8 cellular contexts compared by ENCODE assay signal in the genomic region with DNA sequence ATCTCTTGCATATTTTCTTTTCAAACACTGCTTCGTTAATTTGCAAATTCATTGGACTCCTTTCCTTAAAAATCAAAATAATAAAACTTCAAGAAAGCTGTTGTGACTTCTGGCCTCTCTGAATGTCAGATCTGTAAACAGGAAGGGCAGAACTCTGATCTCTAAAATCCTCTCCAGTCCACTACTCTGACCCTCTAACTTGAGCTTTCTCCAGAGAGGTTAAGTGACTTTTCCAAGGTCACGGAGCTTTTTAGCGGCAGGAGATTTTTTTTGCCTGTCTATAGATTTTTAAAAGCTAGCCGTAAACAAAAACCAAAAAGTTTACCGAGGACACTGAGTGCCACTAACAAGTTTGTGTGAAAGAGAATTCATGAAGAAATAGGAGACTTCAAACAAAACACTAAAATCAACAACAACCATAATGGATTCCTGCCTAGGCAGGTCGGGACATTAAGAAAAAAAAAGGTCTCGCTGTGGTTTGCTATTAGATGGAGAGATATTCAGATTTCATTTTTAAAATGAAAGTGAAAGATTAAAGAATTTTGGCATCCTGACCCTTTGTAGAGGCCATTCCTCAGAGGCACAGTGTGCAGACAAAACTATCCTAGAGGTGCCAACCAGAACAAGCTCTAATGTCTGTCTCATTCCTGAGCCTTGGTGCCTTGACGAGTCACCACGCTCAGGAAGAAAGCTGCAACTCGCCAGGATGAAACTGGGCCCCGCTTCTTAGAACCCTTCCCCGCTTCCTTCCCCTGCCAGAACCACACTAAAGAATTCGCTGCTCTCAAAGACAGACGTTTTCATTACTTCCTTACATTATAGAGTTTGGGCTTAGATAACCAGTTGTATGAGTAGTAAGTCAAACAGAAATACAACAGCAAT.
DNase-seq lines count a peak whose midpoint lies in the region; ATAC-seq and TF ChIP-seq lines count a peak whose summit lies in the region.

No MANE protein-coding gene starts in this region.

- intact Hi-C loops in mammary epithelial cell (cut with micrococcal nuclease), result no loop called here
- intact Hi-C loops in aorta (cut with DNase I), result loop anchor here in 1 of 2 donors (2.0 kb wide), 1 partner anchor 17 kb away; no protein-coding TSS in a partner anchor

- no peak for TF ChIP-seq CTCF in mammary epithelial cell (conservative IDR thresholded peaks at IDR 0.05 in 1 of 2, IDR thresholded peaks at IDR 0.05 in 1 of 2; ENCODE audit: extremely low read depth in 1 of 2, insufficient read depth in 1 of 2, low read depth in 1 of 2, low read length in 2 of 2)
- TF ChIP-seq CTCF in lung (IDR thresholded peaks at IDR 0.05; ENCODE audit: control extremely low read depth, extremely low read depth), result no peak

- H3K9ac ChIP-seq in NT2/D1 (ENCODE audit: insufficient read length, low read depth), result peak overlapping the region; percentile 80
- H3K9ac ChIP-seq in mammary epithelial cell (ENCODE audit: insufficient read depth, low read length), result peak overlapping the region; percentile 89

- DNase-seq in Daoy (ENCODE audit: low read depth), result peak; percentile 63
- DNase-seq in NT2/D1 (ENCODE audit: low read depth, low spot score), result no peak
- peak; percentile 46 for DNase-seq in mammary epithelial cell
- no peak for DNase-seq in lung (ENCODE audit: low spot score)
- DNase-seq in aorta, result no peak
- no peak for DNase-seq in NCI-H2227 (lab: John Stamatoyannopoulos, UW; ENCODE audit: unreplicated experiment)
- no peak for DNase-seq in NCI-H345 treated with DMSO at 0.1 percent for 48 hours (lab: John Stamatoyannopoulos, UW; ENCODE audit: unreplicated experiment)

- peaks cover 3% of the 10 kb centered on the region for H3K79me2 ChIP-seq in mammary epithelial cell (ENCODE audit: insufficient read depth, low read length)

- H3K27ac ChIP-seq in mammary epithelial cell (ENCODE audit: insufficient read depth, low read depth, low read length) (peak overlapping the region; percentile 99), lung (ENCODE audit: low read depth in 1 of 2, low read length in 1 of 2) (peak overlapping the region; percentile 79 to 98), aorta (ENCODE audit: low read depth in 1 of 2, low read length in 2 of 2) (peak overlapping the region; percentile 45 to 90)

- no TSS peak for BruUV-seq in mammary epithelial cell (replicated peaks; lab: Mats Ljungman, UMichigan)

- WGBS in mammary epithelial cell (ENCODE audit: low coverage, missing lambda C conversion rate), result 20% methylated on average over 13 of the region's 14 CpGs
- WGBS in lung, 2 donors, result 7% methylated on average over 14 of the region's 14 CpGs
- WGBS in aorta, 2 donors, result 8 to 9% methylated on average over 14 of the region's 14 CpGs

- H3K9me3 ChIP-seq in NT2/D1 (ENCODE audit: insufficient read depth, low read length), result no peaks in the 10 kb centered on the region
- H3K9me3 ChIP-seq in mammary epithelial cell (replicated peaks; ENCODE audit: insufficient read depth, low read length), result no peaks in the 10 kb centered on the region
- no peaks in the 10 kb centered on the region for H3K9me3 ChIP-seq in lung (ENCODE audit: control insufficient read depth in 2 of 2, insufficient read depth in 1 of 2, low read length in 1 of 2)
- no peaks in the 10 kb centered on the region for H3K9me3 ChIP-seq in aorta (ENCODE audit: control insufficient read depth, low read length)

- peak overlapping the region; percentile 91 for H3K4me2 ChIP-seq in mammary epithelial cell (ENCODE audit: insufficient read depth, low read depth, low read length)

- CTCF ChIA-PET in mammary epithelial cell (lab: Charles Lee; ENCODE audit: low non-redundant PET), result no interaction called here

- H3K4me1 ChIP-seq in NT2/D1 (ENCODE audit: insufficient read depth, insufficient read length) (no peaks in the 10 kb centered on the region), mammary epithelial cell (ENCODE audit: insufficient read depth, low read length) (peaks cover 35% of the 10 kb centered on the region), lung (ENCODE audit: control insufficient read depth in 2 of 2, insufficient read depth in 2 of 2, low read length in 2 of 2) (peaks cover 4 to 15% of the 10 kb centered on the region in 2 donors), aorta (ENCODE audit: control insufficient read depth in 1 of 2, insufficient read depth in 2 of 2, low read length in 2 of 2) (peaks cover 2% of the 10 kb centered on the region in 2 donors)

- in situ Hi-C loops in mammary epithelial cell (cut with MboI; ENCODE audit: low sequenced_read_pairs in 2 of 2), result no loop called here

- peak overlapping the region; percentile 53 for H3K4me3 ChIP-seq in NT2/D1 (ENCODE audit: insufficient read length, low read depth)
- H3K4me3 ChIP-seq in mammary epithelial cell (replicated peaks in 1 of 3; ENCODE audit: insufficient read depth in 1 of 3, low read depth in 2 of 3, low read length in 3 of 3), result peak overlapping the region in 2 of 3 experiments; percentile 42 to 53
- no peak overlapping the region for H3K4me3 ChIP-seq in lung
- peak overlapping the region in 1 of 2 donors; percentile 24 for H3K4me3 ChIP-seq in aorta (ENCODE audit: low read length in 2 of 2)

- ATAC-seq in lung (ENCODE audit: insufficient read depth, low FRiP score) (no peak), aorta (ENCODE audit: low FRiP score) (peak; percentile 38), GM19467 (IDR thresholded peaks at IDR 0.05; ENCODE audit: unreplicated experiment) (no peak)

- H4K20me1 ChIP-seq in mammary epithelial cell (ENCODE audit: insufficient read depth, low read length), result no peaks in the 10 kb centered on the region

- dilution Hi-C loops in mammary epithelial cell (cut with HindIII; ENCODE audit: low sequenced_read_pairs), result loop anchor here (5.0 kb wide), 1 partner anchor 61 kb away; no protein-coding TSS in a partner anchor

- H2AFZ ChIP-seq in mammary epithelial cell (ENCODE audit: low read depth, low read length), result peak overlapping the region; percentile 77

- H3K36me3 ChIP-seq in NT2/D1 (ENCODE audit: insufficient read depth, insufficient read length, low read length), result peaks cover 38% of the 10 kb centered on the region
- no peaks in the 10 kb centered on the region for H3K36me3 ChIP-seq in mammary epithelial cell (ENCODE audit: insufficient read depth, low read length)
- no peaks in the 10 kb centered on the region for H3K36me3 ChIP-seq in lung (ENCODE audit: control insufficient read depth in 2 of 2, insufficient read depth in 2 of 2, low read length in 2 of 2)
- no peaks in the 10 kb centered on the region for H3K36me3 ChIP-seq in aorta (ENCODE audit: control insufficient read depth in 1 of 2, insufficient read depth in 2 of 2, low read length in 1 of 2)

- no peaks in the 10 kb centered on the region for H3K27me3 ChIP-seq in NT2/D1 (ENCODE audit: insufficient read depth, insufficient read length)
- H3K27me3 ChIP-seq in mammary epithelial cell (ENCODE audit: insufficient read depth, low read length), result no peaks in the 10 kb centered on the region
- no peaks in the 10 kb centered on the region for H3K27me3 ChIP-seq in lung (ENCODE audit: control insufficient read depth, insufficient read depth)
- no peaks in the 10 kb centered on the region for H3K27me3 ChIP-seq in aorta (ENCODE audit: control insufficient read depth in 1 of 2, insufficient read depth in 2 of 2, low read length in 1 of 2)

Comparison
In these comparisons a context has a peak if more than half of its experiments do, and no peak if none do; other contexts are left out.
1. DNase-seq: peak in Daoy (single experiment) and mammary epithelial cell (single experiment); none in NT2/D1 (single experiment), lung (single experiment), aorta (0 of 2), NCI-H2227 (single experiment) and NCI-H345 treated with DMSO at 0.1 percent for 48 hours (single experiment).
2. Peak in every context shown above with its lines, with median percentiles within 50 percentile points of each other: H3K27ac ChIP-seq.